10 cellular contexts compared by ENCODE assay signal in the genomic region with DNA sequence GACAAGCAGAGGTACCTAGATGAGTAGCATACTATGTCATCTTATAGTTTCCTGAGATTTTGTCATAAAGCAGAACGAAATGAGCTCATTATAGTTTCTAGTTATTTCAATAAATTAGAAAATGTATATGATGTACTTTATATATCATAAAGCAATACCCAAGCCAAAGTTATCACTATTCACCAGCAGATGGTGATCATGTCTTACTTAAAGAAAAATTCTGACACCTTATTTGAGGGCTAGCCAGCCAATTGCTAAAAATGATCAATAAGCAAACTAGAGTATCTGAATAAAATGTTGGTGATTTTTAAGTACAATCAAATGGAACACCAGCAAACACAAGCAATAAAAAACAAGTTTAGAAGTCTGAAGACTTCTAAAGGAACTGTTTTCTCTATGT. TPM values are rescaled to one million over a fixed set of nuclear protein-coding genes. Genes with fewer than 3 reads are reported as not detected.
DNase-seq lines count a peak whose midpoint lies in the region; ATAC-seq and TF ChIP-seq lines count a peak whose summit lies in the region.
"Had no signal": no experiment of that assay in that cellular context is flagged by ENCODE, and none has a peak within 500 bp of the region (broad histone marks: within the 10 kb centered on the region; RNA-seq: fewer than 3 reads in every experiment).

No MANE protein-coding gene starts in this region.

- BruUV-seq in PC-9 (replicated peaks; lab: Mats Ljungman, UMichigan) = no TSS peak

- ATAC-seq in omental fat pad (ENCODE audit: low FRiP score) (no peak), HG02610 (IDR thresholded peaks at IDR 0.05; ENCODE audit: unreplicated experiment) (no peak)

- intact Hi-C loops in PC-9 (cut with micrococcal nuclease; ENCODE audit: unreplicated experiment) = loop anchor here (1.0 kb wide), 1 partner anchor 224 kb away; no protein-coding TSS in a partner anchor

- H3K4me3 ChIP-seq in BE2C (ENCODE audit: low read depth, low read length) (no peak overlapping the region), GM23248 (no peak overlapping the region), PC-9 (no peak overlapping the region), fibroblast of villous mesenchyme (ENCODE audit: low read depth, low read length) (no peak overlapping the region), H7 (ENCODE audit: insufficient read depth, low read depth, low read length) (no peak overlapping the region)

- no peaks in the 10 kb centered on the region for H3F3A ChIP-seq in GM23248 (ENCODE audit: insufficient read depth)
- peaks cover 14% of the 10 kb centered on the region for H3F3A ChIP-seq in PC-9 (ENCODE audit: insufficient read depth, low read depth)

- H4K20me1 ChIP-seq in GM23248 (ENCODE audit: insufficient read depth) (peaks cover 41% of the 10 kb centered on the region; the same call in 1 of the 2 replicates), PC-9 (ENCODE audit: insufficient read depth) (peaks cover 93% of the 10 kb centered on the region)

- no peaks in the 10 kb centered on the region for H3K27me3 ChIP-seq in BE2C
- no peaks in the 10 kb centered on the region for H3K27me3 ChIP-seq in GM23248 (replicated peaks; ENCODE audit: insufficient read depth)
- H3K27me3 ChIP-seq in PC-9 (ENCODE audit: insufficient read depth, low read depth) = no peaks in the 10 kb centered on the region
- no peaks in the 10 kb centered on the region for H3K27me3 ChIP-seq in H7 (ENCODE audit: control insufficient read depth, insufficient read depth, low read length)

- H3K9me2 ChIP-seq in GM23248 (ENCODE audit: insufficient read depth) = no peaks in the 10 kb centered on the region
- H3K9me2 ChIP-seq in PC-9 (ENCODE audit: insufficient read depth) = no peaks in the 10 kb centered on the region

- POLR2A ChIA-PET in PC-9 (lab: Charles Lee; ENCODE audit: unreplicated experiment) = no interaction called here

- H2AFZ ChIP-seq in GM23248 = no peak overlapping the region
- H2AFZ ChIP-seq in PC-9 = no peak overlapping the region

- WGBS in GM23248 (ENCODE audit: low coverage in 1 of 2, low lambda C conversion rate in 2 of 2, missing lambda C conversion rate in 2 of 2), 2 experiments = 71 to 94% methylated on average over 1 of the region's 1 CpG

- CTCF ChIA-PET in PC-9 (lab: Charles Lee) = interaction anchor here (0.5 kb wide), 1 partner anchor 358 kb away, joined by 3 read pairs; no protein-coding TSS in a partner anchor

- H3K36me3 ChIP-seq in BE2C = no peaks in the 10 kb centered on the region
- H3K36me3 ChIP-seq in GM23248 (ENCODE audit: low read depth) = no peaks in the 10 kb centered on the region
- no peaks in the 10 kb centered on the region for H3K36me3 ChIP-seq in PC-9 (ENCODE audit: low read depth)
- H3K36me3 ChIP-seq in H7 (replicated peaks; ENCODE audit: control insufficient read depth, insufficient read depth, low read length) = no peaks in the 10 kb centered on the region

- H3K4me2 ChIP-seq in GM23248 (ENCODE audit: unreplicated experiment) = no peak overlapping the region
- H3K4me2 ChIP-seq in PC-9 = no peak overlapping the region

- H3K9ac ChIP-seq in GM23248 = no peak overlapping the region

- DNase-seq in BE2C = no peak
- DNase-seq in GM23248 = peak; percentile 32
- no peak for DNase-seq in PC-9
- DNase-seq in fibroblast of villous mesenchyme (ENCODE audit: low read depth) = peak; percentile 36
- DNase-seq in omental fat pad (ENCODE audit: low spot score) = no peak
- no peak for DNase-seq in H7
- no peak for DNase-seq in HuH-7 (ENCODE audit: low spot score)
- DNase-seq: aorta, nephron progenitor cell had no signal

- H3K79me2 ChIP-seq in GM23248 (ENCODE audit: insufficient read depth) (peaks cover 97% of the 10 kb centered on the region), PC-9 (ENCODE audit: low read depth) (peaks cover 86% of the 10 kb centered on the region)

- TF ChIP-seq CTCF in BE2C (IDR thresholded peaks at IDR 0.05; ENCODE audit: low read depth, low read length) (peak; percentile 39), PC-9 (conservative IDR thresholded peaks at IDR 0.05) (peak; percentile 81), fibroblast of villous mesenchyme (IDR thresholded peaks at IDR 0.05; ENCODE audit: insufficient read depth, low read depth, low read length) (peak; percentile 44), omental fat pad (IDR thresholded peaks at IDR 0.05) (no peak)

- in situ Hi-C loops in GM23248 (cut with MboI) = no loop called here

- no peaks in the 10 kb centered on the region for H3K9me3 ChIP-seq in BE2C
- H3K9me3 ChIP-seq in GM23248 (ENCODE audit: low read depth) = no peaks in the 10 kb centered on the region
- no peaks in the 10 kb centered on the region for H3K9me3 ChIP-seq in PC-9 (ENCODE audit: insufficient read depth, low read depth)

- no peak overlapping the region for H3K27ac ChIP-seq in GM23248
- no peak overlapping the region for H3K27ac ChIP-seq in PC-9

- peaks cover 4% of the 10 kb centered on the region; the same call in 1 of the 2 replicates for H3K4me1 ChIP-seq in BE2C
- H3K4me1 ChIP-seq in GM23248 (ENCODE audit: insufficient read depth) = 0 out of 2 replicates have a peak, but pooled peaks cover under 1% of the 10 kb centered on the region
- H3K4me1 ChIP-seq in PC-9 (replicated peaks; ENCODE audit: insufficient read depth) = no peaks in the 10 kb centered on the region

RNA-seq across cellular contexts. Expression of a gene that starts 44.1 kb away (rescaled TPM):
- polyA plus RNA-seq in BE2C (2012; ENCODE audit: insufficient read depth, insufficient read length, low read depth) = 30.2 TPM
- total RNA-seq in GM23248 (2014; rRNA removed; shearing (Covaris generic)) = 39.0 and 41.9 TPM in 2 replicates
- 40.6 and 48.2 TPM in 2 replicates for polyA plus RNA-seq in GM23248 (2016; fragmentation: Nextera tagmentation; extraction: Ambion mirVana)
- 110 and 124 TPM in 2 replicates for total RNA-seq in PC-9 (2021)
- total RNA-seq in fibroblast of villous mesenchyme = 34.1 and 46.2 TPM in 2 replicates
- 10 to 100 TPM; 42.2 to 60.7 (median 46.6) TPM for total RNA-seq in omental fat pad
- total RNA-seq in H7 (2014; rRNA removed; shearing (Covaris generic)) = 12.3 and 36.3 TPM in 2 replicates

RNA-seq across cellular contexts. Expression of a gene that starts 44.5 kb away (rescaled TPM):
- 36.4 TPM for polyA plus RNA-seq in BE2C (2012; ENCODE audit: insufficient read depth, insufficient read length, low read depth)
- 7.3 and 8.5 TPM in 2 replicates for total RNA-seq in GM23248 (2014; rRNA removed; shearing (Covaris generic))
- 55.2 and 56.3 TPM in 2 replicates for polyA plus RNA-seq in GM23248 (2016; fragmentation: Nextera tagmentation; extraction: Ambion mirVana)
- 39.8 and 59.3 TPM in 2 replicates for total RNA-seq in PC-9 (2021)
- 22.0 and 23.2 TPM in 2 replicates for total RNA-seq in fibroblast of villous mesenchyme
- 10 to 100 TPM; 10.4 to 47.6 (median 37.7) TPM for total RNA-seq in omental fat pad
- 13.1 and 19.0 TPM in 2 replicates for total RNA-seq in H7 (2014; rRNA removed; shearing (Covaris generic))

Comparison
In these comparisons a context has a peak if more than half of its experiments do, and no peak if none do; other contexts are left out.
1. DNase-seq: peak in GM23248 (single experiment) and fibroblast of villous mesenchyme (single experiment); none in BE2C (single experiment), PC-9 (0 of 2), omental fat pad (single experiment), H7 (single experiment) and HuH-7 (single experiment).
2. CTCF ChIP-seq: peak in BE2C (single experiment), PC-9 (single experiment) and fibroblast of villous mesenchyme (single experiment); none in omental fat pad (0 of 3).